1 cellular context compared by ENCODE assay signal in genomic region chr4:103099691-103100392, GRCh38.
TF ChIP-seq lines count a peak whose summit lies in the region.

Gene BDH2 (minus strand): TSS chr4:103099834. CDS start chr4:103096254, 3,580 bp downstream.

TF ChIP-seq in H1, 55 proteins besides CTCF, POLR2A, EP300 and RAD21 (continued from another document):
- TF ChIP-seq BRCA1 (IDR thresholded peaks at IDR 0.05; ENCODE audit: low read depth, low read length) (no peak), CEBPB (IDR thresholded peaks at IDR 0.05; ENCODE audit: low read depth, low read length) (0 out of 2 replicates have a peak, but pooled peaks have one; percentile 19), SP4 (IDR thresholded peaks at IDR 0.05; ENCODE audit: low read length) (0 out of 2 replicates have a peak, but pooled peaks have one; percentile 40), TAF1 (IDR thresholded peaks at IDR 0.05; ENCODE audit: low read depth, low read length) (peak; percentile 61; the same call in 1 of the 2 replicates), TCF12 (IDR thresholded peaks at IDR 0.05; ENCODE audit: low read depth, low read length) (no peak), TBP (IDR thresholded peaks at IDR 0.05; ENCODE audit: low read depth, low read length) (peak; percentile 64), SIRT6 (IDR thresholded peaks at IDR 0.05; ENCODE audit: low read length) (no peak), SIX5 (IDR thresholded peaks at IDR 0.05; ENCODE audit: low read depth, low read length) (peak; percentile 81), PHF8 (conservative IDR thresholded peaks at IDR 0.05; ENCODE audit: low read depth, low read length) (0 out of 2 replicates have a peak, but pooled peaks have one; percentile 31), TEAD4 (IDR thresholded peaks at IDR 0.05; ENCODE audit: low read depth, low read length) (peak; percentile 77), YY1 (IDR thresholded peaks at IDR 0.05; ENCODE audit: low read depth, low read length) (peak; percentile 62; the same call in 1 of the 2 replicates), CREB1 (IDR thresholded peaks at IDR 0.05) (peak; percentile 23; the same call in 1 of the 2 replicates), E2F6 (IDR thresholded peaks at IDR 0.05) (no peak), POLR2AphosphoS5 (IDR thresholded peaks at IDR 0.05; ENCODE audit: low read depth, low read length) (peak; percentile 66)
